5 cellular contexts compared by ENCODE assay signal in the genomic region with DNA sequence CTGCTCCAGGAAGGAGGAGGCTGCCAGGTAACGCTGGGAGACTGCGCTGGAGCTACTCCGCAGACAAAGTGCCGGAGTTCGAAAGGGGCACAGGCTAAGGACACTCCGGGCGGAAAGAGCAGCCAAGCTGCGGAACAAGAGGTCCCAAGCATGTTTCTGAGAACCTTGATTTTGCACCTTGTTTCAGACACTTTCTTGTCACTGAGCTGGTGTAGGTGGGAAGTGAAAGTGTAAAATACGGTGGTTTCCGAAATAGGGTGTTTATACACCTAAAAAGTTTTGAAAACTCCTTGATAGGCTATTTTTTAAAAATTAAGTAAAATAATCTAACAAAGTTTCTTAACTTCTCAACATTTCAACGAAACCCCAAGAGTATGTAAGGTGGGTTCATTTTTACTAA.
DNase-seq lines count a peak whose midpoint lies in the region; ATAC-seq and FAIRE-seq lines count a peak whose summit lies in the region.
"Not testable (repeated sequence)": the region's sequence is repeated elsewhere in the genome, so short reads cannot be mapped to it uniquely, and the experiment has no call there.

No MANE protein-coding gene starts in this region.

- not testable (repeated sequence) for H3K4me3 Mint-ChIP-seq in T-helper 17 cell; activated T-helper 17 cell treated with anti-CD3 and anti-CD28 coated beads, Interleukin-2, amount 50 U/mL, for 72 hours; central memory CD8-positive, alpha-beta T cell; stimulated activated memory B cell treated with anti-CD40 and anti-IgM and Interleukin-4, amounts not matched to agents 10 μg/mL and 1 μg/mL and 100 μg/mL, for 72 hours

- not testable (repeated sequence) for H3K27ac Mint-ChIP-seq in T-helper 17 cell; activated T-helper 17 cell treated with anti-CD3 and anti-CD28 coated beads, Interleukin-2, amount 50 U/mL, for 72 hours; central memory CD8-positive, alpha-beta T cell (ENCODE audit: low read depth); stimulated activated memory B cell treated with anti-CD40 and anti-IgM and Interleukin-4, amounts not matched to agents 10 μg/mL and 1 μg/mL and 100 μg/mL, for 72 hours

- peak; percentile 27 for ATAC-seq in T-helper 17 cell
- peak; percentile 23 for ATAC-seq in activated T-helper 17 cell treated with anti-CD3 and anti-CD28 coated beads, Interleukin-2, amount 50 U/mL, for 72 hours (replicated peaks)
- ATAC-seq in central memory CD8-positive, alpha-beta T cell (replicated peaks; ENCODE audit: extremely low read depth, poor library complexity, severe bottlenecking): peak; percentile 58
- peak; percentile 47 for ATAC-seq in stimulated activated memory B cell treated with anti-CD40 and anti-IgM and Interleukin-4, amounts not matched to agents 10 μg/mL and 1 μg/mL and 100 μg/mL, for 72 hours

- H3K36me3 Mint-ChIP-seq in T-helper 17 cell (ENCODE audit: low read depth); activated T-helper 17 cell treated with anti-CD3 and anti-CD28 coated beads, Interleukin-2, amount 50 U/mL, for 72 hours (ENCODE audit: low read depth); central memory CD8-positive, alpha-beta T cell (ENCODE audit: insufficient read depth); stimulated activated memory B cell treated with anti-CD40 and anti-IgM and Interleukin-4, amounts not matched to agents 10 μg/mL and 1 μg/mL and 100 μg/mL, for 72 hours: not testable (repeated sequence)

- H3K9me3 Mint-ChIP-seq in activated T-helper 17 cell treated with anti-CD3 and anti-CD28 coated beads, Interleukin-2, amount 50 U/mL, for 72 hours; central memory CD8-positive, alpha-beta T cell; stimulated activated memory B cell treated with anti-CD40 and anti-IgM and Interleukin-4, amounts not matched to agents 10 μg/mL and 1 μg/mL and 100 μg/mL, for 72 hours: not testable (repeated sequence)

- FAIRE-seq in GM18507 (lab: Jason Lieb, UNC): peak; percentile 48

- not testable (repeated sequence) for H3K4me1 Mint-ChIP-seq in T-helper 17 cell; activated T-helper 17 cell treated with anti-CD3 and anti-CD28 coated beads, Interleukin-2, amount 50 U/mL, for 72 hours; central memory CD8-positive, alpha-beta T cell; stimulated activated memory B cell treated with anti-CD40 and anti-IgM and Interleukin-4, amounts not matched to agents 10 μg/mL and 1 μg/mL and 100 μg/mL, for 72 hours

- not testable (repeated sequence) for H3K27me3 Mint-ChIP-seq in T-helper 17 cell; activated T-helper 17 cell treated with anti-CD3 and anti-CD28 coated beads, Interleukin-2, amount 50 U/mL, for 72 hours; central memory CD8-positive, alpha-beta T cell; stimulated activated memory B cell treated with anti-CD40 and anti-IgM and Interleukin-4, amounts not matched to agents 10 μg/mL and 1 μg/mL and 100 μg/mL, for 72 hours

- not testable (repeated sequence) for H3K9me3 ChIP-seq in T-helper 17 cell (ENCODE audit: control insufficient read depth, low read length, poor library complexity, severe bottlenecking)

- not testable (repeated sequence) for DNase-seq in GM18507 (ENCODE audit: extremely low spot score, insufficient read length, low read depth); T-helper 17 cell; central memory CD8-positive, alpha-beta T cell (ENCODE audit: low spot score in 2 of 2)
